Comparison of ENCODE assay signal across 23 cellular contexts in genomic region chr7:51222916-51223315, GRCh38.
"Had no signal": no experiment of that assay in that cellular context is flagged by ENCODE, and none has a peak within 500 bp of the region (broad histone marks: within the 10 kb centered on the region; RNA-seq: fewer than 3 reads in every experiment).

No MANE protein-coding gene starts in this region.

- FAIRE-seq: endothelial cell of umbilical vein, islet of Langerhans had no signal

- H3K27ac ChIP-seq: ascending aorta, brain microvascular endothelial cell, esophagus squamous epithelium, gastrocnemius medialis, lower lobe of right lung, neural progenitor cell, suprapubic skin, tibial nerve had no signal

- H3K9ac ChIP-seq: neural progenitor cell had no signal

- ATAC-seq: activated CD4-positive, alpha-beta T cell treated with anti-CD3 and anti-CD28 coated beads for 36 hours; activated naive CD4-positive, alpha-beta T cell treated with anti-CD3 and anti-CD28 coated beads, Interleukin-2, amount 50 U/mL, for 72 hours; effector memory CD8-positive, alpha-beta T cell; gastrocnemius medialis; lower lobe of right lung; naive thymus-derived CD8-positive, alpha-beta T cell; WTC11 had no signal

- H3K27me3 ChIP-seq: ascending aorta, brain microvascular endothelial cell, esophagus squamous epithelium, gastrocnemius medialis, neural progenitor cell, stomach, suprapubic skin, tibial nerve had no signal

- H3K4me2 ChIP-seq: neural progenitor cell had no signal

- H3K36me3 ChIP-seq: ascending aorta, brain microvascular endothelial cell, gastrocnemius medialis, lower lobe of right lung, neural progenitor cell, prostate gland, suprapubic skin, tibial nerve had no signal

- H3K4me3 ChIP-seq: ascending aorta, esophagus squamous epithelium, gastrocnemius medialis, lower lobe of right lung, neural progenitor cell, prostate gland, stomach, suprapubic skin, tibial nerve had no signal

- DNase-seq: activated CD4-positive, alpha-beta T cell treated with anti-CD3 and anti-CD28 coated beads for 36 hours; activated CD4-positive, alpha-beta T cell treated with anti-CD3 and anti-CD28 coated beads, Interleukin-2, amount 50 U/mL, for 4 hours; activated gamma-delta T cell; brain microvascular endothelial cell; effector memory CD8-positive, alpha-beta T cell; esophagus squamous epithelium; gastrocnemius medialis; hippocampal formation; lower lobe of right lung; naive thymus-derived CD8-positive, alpha-beta T cell; stimulated activated CD4-positive, alpha-beta T cell treated with anti-CD3 and anti-CD28 coated beads, Interleukin-12 subunit alpha, Interleukin-12 subunit beta, amount 100 ng/mL, for 4 hours; stimulated activated CD4-positive, alpha-beta T cell treated with anti-CD3 and anti-CD28 coated beads, Interleukin-4, amount 100 ng/mL, for 4 hours; stomach; T-helper 9 cell had no signal

- H3K9me3 ChIP-seq: ascending aorta, esophagus squamous epithelium, gastrocnemius medialis, lower lobe of right lung, prostate gland, stomach, suprapubic skin, tibial nerve had no signal

- H2AFZ ChIP-seq: neural progenitor cell had no signal

- H3K4me1 ChIP-seq: ascending aorta had no signal
